ENCODE assay signal across 1 cellular context in genomic region chr2:28898048-28898447, GRCh38.
TF ChIP-seq lines count a peak whose summit lies in the region.

No MANE protein-coding gene starts in this region.

TF ChIP-seq in HEK293, 187 proteins besides CTCF, POLR2A, EP300 and RAD21 (continued from another document):
- no peak for TF ChIP-seq ZNF292 (tag by site-specific recombination; IDR thresholded peaks at IDR 0.05; ENCODE audit: borderline replicate concordance, low read depth)
- TF ChIP-seq ZNF48 (tag by site-specific recombination; IDR thresholded peaks at IDR 0.05) = no peak
- no peak for TF ChIP-seq ZNF391 (tag by site-specific recombination; IDR thresholded peaks at IDR 0.05; ENCODE audit: borderline replicate concordance, low read depth)
- TF ChIP-seq ZNF645 (tag by site-specific recombination; IDR thresholded peaks at IDR 0.05) = no peak
- no peak for TF ChIP-seq ZNF423 (tag by site-specific recombination; IDR thresholded peaks at IDR 0.05)
